20 cellular contexts compared by ENCODE assay signal in genomic region chr1:78664763-78665162, GRCh38. TPM values are rescaled to one million over a fixed set of nuclear protein-coding genes. Genes with fewer than 3 reads are reported as not detected.
"Had no signal": no experiment of that assay in that cellular context is flagged by ENCODE, and none has a peak within 500 bp of the region (broad histone marks: within the 10 kb centered on the region; RNA-seq: fewer than 3 reads in every experiment).

No MANE protein-coding gene starts in this region.

- ATAC-seq: left ventricle myocardium superior, right cardiac atrium, SK-N-SH treated with all-trans-retinoic acid at 6 μM for 48 hours, T-helper 17 cell had no signal

- H3K4me1 ChIP-seq: suprapubic skin had no signal

- H2AFZ ChIP-seq: hepatocyte had no signal

- H3K4me3 Mint-ChIP-seq: natural killer cell treated with Interleukin-12 subunit alpha and Interleukin-12 subunit beta and Interleukin-15 and Interleukin-18, amount 100 ng/mL, for 72 hours; T-helper 17 cell; type B pancreatic cell had no signal

- DNase-seq: activated CD4-positive, CD25-positive, alpha-beta regulatory T cell; activated CD8-positive, alpha-beta memory T cell treated with anti-CD3 and anti-CD28 coated beads for 24 hours; activated gamma-delta T cell; activated T-cell treated with anti-CD3 and anti-CD28 coated beads, Interleukin-2, amount 50 U/mL, for 1 hour; central memory CD4-positive, alpha-beta T cell; cortex of kidney; effector memory CD4-positive, alpha-beta T cell; left ventricle myocardium superior; mesenchymal stem cell; nucleus accumbens; right cardiac atrium; stimulated activated naive CD4-positive, alpha-beta T cell; T-helper 17 cell had no signal

- H3K27ac ChIP-seq: hepatocyte, suprapubic skin had no signal

- H3K9me3 ChIP-seq: suprapubic skin had no signal

- H3K79me2 ChIP-seq: hepatocyte had no signal

- H3K27me3 Mint-ChIP-seq: natural killer cell treated with Interleukin-12 subunit alpha and Interleukin-12 subunit beta and Interleukin-15 and Interleukin-18, amount 100 ng/mL, for 72 hours; T-helper 17 cell had no signal

- H3K36me3 Mint-ChIP-seq: type B pancreatic cell had no signal

- H3K4me2 ChIP-seq: hepatocyte, smooth muscle cell had no signal

- H3K27me3 ChIP-seq: suprapubic skin had no signal

- H3K4me3 ChIP-seq: hepatocyte, smooth muscle cell, suprapubic skin had no signal

- H3K27ac Mint-ChIP-seq: natural killer cell treated with Interleukin-12 subunit alpha and Interleukin-12 subunit beta and Interleukin-15 and Interleukin-18, amount 100 ng/mL, for 72 hours; progenitor cell of endocrine pancreas; type B pancreatic cell had no signal

- H3K9me3 Mint-ChIP-seq: natural killer cell treated with Interleukin-12 subunit alpha and Interleukin-12 subunit beta and Interleukin-15 and Interleukin-18, amount 100 ng/mL, for 72 hours; type B pancreatic cell had no signal

RNA-seq across cellular contexts. Expression of gene IFI44, which starts 15.1 kb away (rescaled TPM):
- total RNA-seq: progenitor cell of endocrine pancreas, smooth muscle cell had no signal

RNA-seq across cellular contexts. Expression of gene IFI44L, which starts 44.5 kb away (rescaled TPM):
- total RNA-seq: progenitor cell of endocrine pancreas, smooth muscle cell had no signal
